ENCODE assay signal across 21 cellular contexts in the genomic region with DNA sequence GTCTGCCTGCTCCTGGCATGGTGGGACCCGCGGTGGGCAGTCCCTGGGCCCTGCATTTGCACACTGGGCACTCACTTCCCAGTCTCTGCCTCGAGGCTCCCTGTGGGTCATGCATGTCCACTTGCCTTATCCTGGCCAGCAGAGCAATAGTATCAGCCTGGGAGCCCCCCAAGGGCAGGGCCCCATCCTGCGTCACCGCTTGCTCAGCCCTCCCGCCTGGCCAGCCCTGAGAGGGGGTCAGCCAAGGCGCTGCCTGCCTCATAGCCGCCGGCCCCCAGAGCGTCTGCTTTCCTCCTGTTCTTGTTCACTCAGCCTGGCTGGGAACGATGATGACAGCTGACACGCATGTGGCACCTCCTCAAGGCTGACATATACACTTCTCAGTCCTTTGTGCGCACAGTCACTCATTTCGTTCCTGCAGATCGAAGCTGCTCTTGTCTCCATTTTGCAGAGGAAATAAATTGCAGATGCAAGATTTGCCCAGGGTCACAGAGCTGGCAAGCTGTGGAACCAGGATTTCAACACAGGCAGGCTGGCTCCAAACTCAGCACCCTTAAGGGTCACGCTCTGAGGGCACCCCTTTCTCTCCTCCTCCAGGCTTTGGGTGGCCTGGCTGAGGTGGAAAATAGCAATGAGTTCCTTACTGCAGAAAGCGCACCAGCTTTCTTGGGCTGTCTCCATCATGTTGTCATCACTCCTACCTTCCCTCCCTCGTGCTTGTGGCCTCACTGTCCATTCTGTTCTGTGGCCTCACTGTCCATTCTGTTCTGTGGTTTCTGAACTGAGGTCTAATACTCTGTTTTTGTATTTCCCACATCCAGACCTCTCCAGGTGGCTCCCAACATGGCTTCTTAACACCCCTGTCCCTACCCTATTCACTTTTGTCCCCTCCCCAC. TPM values are rescaled to one million over a fixed set of nuclear protein-coding genes. Genes with fewer than 3 reads are reported as not detected.
DNase-seq lines count a peak whose midpoint lies in the region; ATAC-seq and TF ChIP-seq lines count a peak whose summit lies in the region.
"Had no signal": no experiment of that assay in that cellular context is flagged by ENCODE, and none has a peak within 500 bp of the region (broad histone marks: within the 10 kb centered on the region; RNA-seq: fewer than 3 reads in every experiment).

No MANE protein-coding gene starts in this region.

- no peaks in the 10 kb centered on the region for H4K20me1 ChIP-seq in PC-3 (ENCODE audit: low read length)

- peak in 1 of 2 donors; percentile 4 for TF ChIP-seq POLR2A in adrenal gland (IDR thresholded peaks at IDR 0.05)

- H3K27ac ChIP-seq in adrenal gland = peak overlapping the region in 3 of 5 donors; percentile 39 to 69 (median 42)
- no peak overlapping the region for H3K27ac ChIP-seq in psoas muscle
- no peak overlapping the region for H3K27ac ChIP-seq in PC-3 (ENCODE audit: low read length)

- H3K36me3 Mint-ChIP-seq in Caco-2 (ENCODE audit: insufficient read depth, unreplicated experiment) = no peaks in the 10 kb centered on the region
- H3K36me3 Mint-ChIP-seq in activated T-cell treated with anti-CD3 and anti-CD28 coated beads, Interleukin-2, amount 50 U/mL, for 4 hours (ENCODE audit: insufficient read depth) = no peaks in the 10 kb centered on the region
- H3K36me3 Mint-ChIP-seq: CD8-positive, alpha-beta memory T cell had no signal

- POLR2A ChIA-PET in Caco-2 (lab: Charles Lee) (no interaction called here), PC-3 (lab: Charles Lee; ENCODE audit: unreplicated experiment) (no interaction called here)

- no peaks in the 10 kb centered on the region for H3K27me3 Mint-ChIP-seq in Caco-2 (ENCODE audit: insufficient read depth, unreplicated experiment)
- H3K27me3 Mint-ChIP-seq in activated T-cell treated with anti-CD3 and anti-CD28 coated beads, Interleukin-2, amount 50 U/mL, for 4 hours (ENCODE audit: low read depth) = peaks cover 8% of the 10 kb centered on the region

- BruUV-seq in Caco-2 (replicated peaks; lab: Mats Ljungman, UMichigan) = no TSS peak
- no TSS peak for BruUV-seq in PC-3 (replicated peaks; lab: Mats Ljungman, UMichigan)

- no peak overlapping the region for H3K4me2 ChIP-seq in PC-3 (ENCODE audit: low read length)

- H3K9me2 ChIP-seq in PC-3 (replicated peaks; ENCODE audit: low read length) = no peaks in the 10 kb centered on the region

- H3K9me3 ChIP-seq in Caco-2 = no peaks in the 10 kb centered on the region
- no peaks in the 10 kb centered on the region for H3K9me3 ChIP-seq in adrenal gland (replicated peaks in 1 of 3)
- H3K9me3 ChIP-seq in psoas muscle = no peaks in the 10 kb centered on the region
- H3K9me3 ChIP-seq in PC-3 (ENCODE audit: low read length) = no peaks in the 10 kb centered on the region
- H3K9me3 ChIP-seq: esophagus squamous epithelium, Peyer's patch had no signal

- H3K36me3 ChIP-seq in Caco-2 (ENCODE audit: control insufficient read depth, insufficient read depth, low read length) (no peaks in the 10 kb centered on the region), adrenal gland (replicated peaks in 1 of 2) (no peaks in the 10 kb centered on the region), psoas muscle (ENCODE audit: insufficient read depth in 1 of 2, low read depth in 1 of 2) (no peaks in the 10 kb centered on the region), PC-3 (ENCODE audit: low read depth, low read length) (no peaks in the 10 kb centered on the region)
- H3K36me3 ChIP-seq: esophagus squamous epithelium, Peyer's patch had no signal

- no peak overlapping the region for H2AFZ ChIP-seq in PC-3 (ENCODE audit: low read length)

- no peaks in the 10 kb centered on the region for H3F3A ChIP-seq in PC-3 (ENCODE audit: low read length, unreplicated experiment)

- 39 to 56% (median 48%) methylated on average over 15 to 18 of the region's 18 CpGs for WGBS in adrenal gland, 4 donors
- WGBS in psoas muscle, 3 donors = 27 to 29% (median 29%) methylated on average over 18 of the region's 18 CpGs

- peaks cover 12% of the 10 kb centered on the region; the same call in 1 of the 2 replicates for H3K4me1 ChIP-seq in Caco-2
- peaks cover 0 to 18% of the 10 kb centered on the region in 2 donors for H3K4me1 ChIP-seq in adrenal gland (replicated peaks in 1 of 2)
- H3K4me1 ChIP-seq in psoas muscle = no peaks in the 10 kb centered on the region
- no peaks in the 10 kb centered on the region for H3K4me1 ChIP-seq in PC-3 (ENCODE audit: insufficient read depth, low read length)
- H3K4me1 ChIP-seq: esophagus squamous epithelium, Peyer's patch had no signal

- no peak overlapping the region for H3K4me3 Mint-ChIP-seq in Caco-2 (ENCODE audit: unreplicated experiment)
- H3K4me3 Mint-ChIP-seq in activated T-cell treated with anti-CD3 and anti-CD28 coated beads, Interleukin-2, amount 50 U/mL, for 4 hours = no peak overlapping the region
- H3K4me3 Mint-ChIP-seq: activated B cell treated with CpG ODN at 0.5 μM for 24 hours; CD8-positive, alpha-beta memory T cell had no signal

- no peak for DNase-seq in Caco-2
- peak; percentile 71 to 91 (median 77) for DNase-seq in adrenal gland
- DNase-seq in left ventricle myocardium superior = peak; percentile 72
- DNase-seq in psoas muscle = peak; percentile 76 to 81
- DNase-seq in PC-3 = no peak
- no peak for DNase-seq in stimulated activated naive CD8-positive, alpha-beta T cell treated with anti-CD3 and anti-CD28 coated beads, Interleukin-15, Interleukin-2, amounts not matched to agents 100 U/mL and 50 U/mL, for 24 hours
- no peak for DNase-seq in activated T-cell treated with anti-CD3 and anti-CD28 coated beads, Interleukin-2, amount 50 U/mL, for 4 hours
- DNase-seq: activated B cell treated with CpG ODN at 0.5 μM for 24 hours; activated gamma-delta T cell treated with Interleukin-2 at 50 U/mL for 16 hours; CD8-positive, alpha-beta memory T cell; esophagus squamous epithelium; GF-D8; NCI-H2029 treated with DMSO at 0.1 percent for 48 hours; NCI-H748 treated with DMSO at 0.1 percent for 48 hours; Peyer's patch; stimulated activated CD4-positive, alpha-beta T cell treated with anti-CD3 and anti-CD28 coated beads, Interleukin-12 subunit alpha, Interleukin-12 subunit beta, amount 100 ng/mL, for 4 hours had no signal

- H3K27me3 ChIP-seq in Caco-2 (replicated peaks; ENCODE audit: control insufficient read depth, insufficient read depth, low read length) (no peaks in the 10 kb centered on the region), adrenal gland (no peaks in the 10 kb centered on the region), psoas muscle (ENCODE audit: insufficient read depth in 3 of 3, low read length in 2 of 3) (peaks cover 0 to 5% (median 0%) of the 10 kb centered on the region in 3 donors), PC-3 (ENCODE audit: low read length) (peaks cover 30% of the 10 kb centered on the region)
- H3K27me3 ChIP-seq: Peyer's patch had no signal

- peak overlapping the region; percentile 30 for H3K27ac Mint-ChIP-seq in Caco-2 (ENCODE audit: unreplicated experiment)
- H3K27ac Mint-ChIP-seq: activated B cell treated with CpG ODN at 0.5 μM for 24 hours; CD8-positive, alpha-beta memory T cell had no signal

- ATAC-seq in left ventricle myocardium superior (peak; percentile 90), psoas muscle (peak; percentile 37 to 80 (median 56)), PC-3 (no peak), GM18502 (IDR thresholded peaks at IDR 0.05; ENCODE audit: poor library complexity, unreplicated experiment) (no peak)
- no peak for ATAC-seq in stimulated activated naive CD8-positive, alpha-beta T cell treated with anti-CD3 and anti-CD28 coated beads, Interleukin-15, Interleukin-2, amounts not matched to agents 100 U/mL and 50 U/mL, for 24 hours
- ATAC-seq in activated T-cell treated with anti-CD3 and anti-CD28 coated beads, Interleukin-2, amount 50 U/mL, for 4 hours = no peak

- peaks cover 16% of the 10 kb centered on the region for H3K4me1 Mint-ChIP-seq in Caco-2 (ENCODE audit: low read depth, unreplicated experiment)
- H3K4me1 Mint-ChIP-seq in activated T-cell treated with anti-CD3 and anti-CD28 coated beads, Interleukin-2, amount 50 U/mL, for 4 hours (ENCODE audit: low read depth) = no peaks in the 10 kb centered on the region
- H3K4me1 Mint-ChIP-seq: activated B cell treated with CpG ODN at 0.5 μM for 24 hours; CD8-positive, alpha-beta memory T cell had no signal

- H3K9ac ChIP-seq in PC-3 (ENCODE audit: low read length) = no peak overlapping the region

- CTCF ChIA-PET in Caco-2 (lab: Charles Lee) = interaction anchor here (0.6 to 0.7 kb wide), 2 partner anchors 12 to 294 kb away, joined by 4 read pairs; no protein-coding TSS in a partner anchor
- CTCF ChIA-PET in PC-3 (lab: Charles Lee) = no interaction called here

- no peaks in the 10 kb centered on the region for H3K79me2 ChIP-seq in PC-3 (ENCODE audit: low read length)

- no peaks in the 10 kb centered on the region for H3K9me3 Mint-ChIP-seq in Caco-2 (ENCODE audit: unreplicated experiment)
- H3K9me3 Mint-ChIP-seq in activated T-cell treated with anti-CD3 and anti-CD28 coated beads, Interleukin-2, amount 50 U/mL, for 4 hours = no peaks in the 10 kb centered on the region
- H3K9me3 Mint-ChIP-seq: activated B cell treated with CpG ODN at 0.5 μM for 24 hours; CD8-positive, alpha-beta memory T cell had no signal

- TF ChIP-seq CTCF in Caco-2 (IDR thresholded peaks at IDR 0.05; ENCODE audit: insufficient read depth in 1 of 2, low read depth in 1 of 2, low read length in 1 of 2, severe bottlenecking in 1 of 2, unreplicated experiment in 1 of 2) = no peak
- no peak for TF ChIP-seq CTCF in adrenal gland (IDR thresholded peaks at IDR 0.05)
- TF ChIP-seq CTCF in psoas muscle (IDR thresholded peaks at IDR 0.05) = no peak
- no peak for TF ChIP-seq CTCF in PC-3 (conservative IDR thresholded peaks at IDR 0.05; ENCODE audit: low read depth, low read length)

- H3K4me3 ChIP-seq in Caco-2 (ENCODE audit: low read depth, low read length) (no peak overlapping the region), adrenal gland (no peak overlapping the region), psoas muscle (no peak overlapping the region), PC-3 (ENCODE audit: low read length) (no peak overlapping the region)
- H3K4me3 ChIP-seq: esophagus squamous epithelium, Peyer's patch had no signal

- intact Hi-C loops in Caco-2 (cut with micrococcal nuclease; ENCODE audit: unreplicated experiment) (no loop called here), adrenal gland (cut with DNase I) (loop anchor here in 1 of 2 donors (5.0 kb wide), 1 partner anchor 115 kb away; no protein-coding TSS in a partner anchor), left ventricle myocardium superior (cut with micrococcal nuclease) (loop anchor here (5.0 kb wide), 1 partner anchor 130 kb away; no protein-coding TSS in a partner anchor), psoas muscle (cut with DNase I) (no loop called here), PC-3 (cut with micrococcal nuclease) (no loop called here)

RNA-seq across cellular contexts. Expression of gene KCNK17, which starts 17.2 kb away (rescaled TPM):
- total RNA-seq in Caco-2 (2022) = not detected in 2 replicates
- under 1 TPM in 1 of 8 donors, not detected in 7; 0.36 TPM for total RNA-seq in adrenal gland
- polyA plus RNA-seq in adrenal gland = under 1 TPM; 0.10 to 0.16 (median 0.11) TPM
- not detected for total RNA-seq in left ventricle myocardium superior
- total RNA-seq in psoas muscle = not detected
- polyA plus RNA-seq in psoas muscle = under 1 TPM in 1 of 3 donors, not detected in 2; 0.04 TPM
- not detected in 2 replicates for total RNA-seq in PC-3 (2014; rRNA removed)
- not detected for total RNA-seq in activated T-cell treated with anti-CD3 and anti-CD28 coated beads, Interleukin-2, amount 50 U/mL, for 4 hours
- total RNA-seq: activated B cell treated with CpG ODN at 0.5 μM for 24 hours; astrocyte; CD8-positive, alpha-beta memory T cell; dermis microvascular lymphatic vessel endothelial cell; T-helper 1 cell treated with Interleukin-12 subunit alpha and Interleukin-12 subunit beta and Interleukin-4 antibody, amounts not matched to agents 30 ng/mL and 1 ng/mL, for 36 hours had no signal
- polyA plus RNA-seq: CD8-positive, alpha-beta memory T cell had no signal

RNA-seq across cellular contexts. Expression of gene KCNK16, which starts 25.5 kb away (rescaled TPM):
- not detected in 2 replicates for total RNA-seq in Caco-2 (2022)
- total RNA-seq in adrenal gland = not detected
- polyA plus RNA-seq in adrenal gland = not detected
- not detected for total RNA-seq in left ventricle myocardium superior
- not detected for total RNA-seq in psoas muscle
- not detected for polyA plus RNA-seq in psoas muscle
- total RNA-seq in PC-3 (2014; rRNA removed) = not detected in 2 replicates
- total RNA-seq in activated T-cell treated with anti-CD3 and anti-CD28 coated beads, Interleukin-2, amount 50 U/mL, for 4 hours = not detected
- total RNA-seq: activated B cell treated with CpG ODN at 0.5 μM for 24 hours; astrocyte; CD8-positive, alpha-beta memory T cell; dermis microvascular lymphatic vessel endothelial cell; esophagus squamous epithelium; mesenteric fat pad; Peyer's patch; T-helper 1 cell treated with Interleukin-12 subunit alpha and Interleukin-12 subunit beta and Interleukin-4 antibody, amounts not matched to agents 30 ng/mL and 1 ng/mL, for 36 hours had no signal
- polyA plus RNA-seq: CD8-positive, alpha-beta memory T cell had no signal

Comparison
In these comparisons a context has a peak if more than half of its experiments do, and no peak if none do; other contexts are left out.
1. DNase-seq: peak in adrenal gland (7 of 7), left ventricle myocardium superior (single experiment) and psoas muscle (2 of 2); none in Caco-2 (0 of 2), PC-3 (single experiment), stimulated activated naive CD8-positive, alpha-beta T cell treated with anti-CD3 and anti-CD28 coated beads, Interleukin-15, Interleukin-2, amounts not matched to agents 100 U/mL and 50 U/mL, for 24 hours (single experiment) and activated T-cell treated with anti-CD3 and anti-CD28 coated beads, Interleukin-2, amount 50 U/mL, for 4 hours (single experiment).
2. H3K27ac ChIP-seq: peak in adrenal gland (3 of 5); none in psoas muscle (single experiment) and PC-3 (single experiment).
3. ATAC-seq: peak in left ventricle myocardium superior (single experiment) and psoas muscle (4 of 4); none in PC-3 (single experiment), stimulated activated naive CD8-positive, alpha-beta T cell treated with anti-CD3 and anti-CD28 coated beads, Interleukin-15, Interleukin-2, amounts not matched to agents 100 U/mL and 50 U/mL, for 24 hours (single experiment), GM18502 (single experiment) and activated T-cell treated with anti-CD3 and anti-CD28 coated beads, Interleukin-2, amount 50 U/mL, for 4 hours (0 of 2).